Comparison of ENCODE assay signal across 20 cellular contexts in the genomic region with DNA sequence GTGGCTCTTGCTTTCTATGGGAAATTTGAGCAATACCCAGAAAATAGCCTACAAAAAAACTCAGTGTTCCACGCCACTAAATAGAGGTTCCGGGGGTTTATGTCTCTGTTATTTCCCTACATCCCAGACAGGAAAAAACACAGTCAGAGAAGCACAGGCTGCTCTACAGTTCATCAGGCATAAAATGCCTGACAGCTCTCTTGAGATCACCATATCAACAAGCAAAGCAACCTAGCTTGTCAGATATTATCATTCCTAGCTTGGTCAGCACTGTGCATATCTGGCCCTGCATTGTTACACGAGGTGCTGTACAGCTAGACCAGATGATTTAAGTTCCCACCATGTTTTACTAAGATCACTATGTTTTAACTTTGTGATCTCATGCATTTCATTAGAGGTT.
DNase-seq lines count a peak whose midpoint lies in the region; FAIRE-seq and TF ChIP-seq lines count a peak whose summit lies in the region.
"Had no signal": no experiment of that assay in that cellular context is flagged by ENCODE, and none has a peak within 500 bp of the region (broad histone marks: within the 10 kb centered on the region; RNA-seq: fewer than 3 reads in every experiment).

No MANE protein-coding gene starts in this region.

- TF ChIP-seq EP300 in esophagus muscularis mucosa (IDR thresholded peaks at IDR 0.05) (no peak), stomach (IDR thresholded peaks at IDR 0.05) (no peak)

- no peak overlapping the region for H3K9ac ChIP-seq in Loucy (ENCODE audit: low read depth, low read length, poor library complexity, severe bottlenecking)
- H3K9ac ChIP-seq: GM23248 had no signal

- H3K36me3 ChIP-seq in Loucy (ENCODE audit: insufficient read depth, low read length) (no peaks in the 10 kb centered on the region), H7 (replicated peaks; ENCODE audit: control insufficient read depth, insufficient read depth, low read length) (no peaks in the 10 kb centered on the region), esophagus muscularis mucosa (no peaks in the 10 kb centered on the region), stomach (no peaks in the 10 kb centered on the region)
- H3K36me3 ChIP-seq: BE2C had no signal

- peak; percentile 88 for FAIRE-seq in D721Med (lab: Jason Lieb, UNC)
- FAIRE-seq: A204.1, G401.6, GM12891, GM18507 had no signal

- no peaks in the 10 kb centered on the region for H3K9me2 ChIP-seq in Loucy (replicated peaks; ENCODE audit: low read depth, low read length)

- peaks cover 29% of the 10 kb centered on the region; the same call in 1 of the 2 replicates for H3K9me3 ChIP-seq in Loucy (ENCODE audit: insufficient read depth, low read depth, low read length)
- H3K9me3 ChIP-seq in esophagus muscularis mucosa, result peaks cover 0 to 24% (median 17%) of the 10 kb centered on the region in 4 donors
- peaks cover 7 to 40% (median 24%) of the 10 kb centered on the region in 4 donors for H3K9me3 ChIP-seq in stomach
- H3K9me3 ChIP-seq: BE2C had no signal

- no peak for DNase-seq in D721Med (ENCODE audit: insufficient read length, low spot score)
- DNase-seq in dermis microvascular lymphatic vessel endothelial cell (ENCODE audit: low read depth in 2 of 2), result peak; percentile 65 to 95
- peak; percentile 38 for DNase-seq in left kidney (ENCODE audit: low read depth, low spot score)
- DNase-seq in H7, result no peak
- no peak for DNase-seq in esophagus muscularis mucosa (ENCODE audit: extremely low spot score)
- DNase-seq in stomach, result no peak
- no peak for DNase-seq in 8988T
- DNase-seq: ACHN; BE2C; C1 segment of cervical spinal cord; CD4-positive, CD25-positive, alpha-beta regulatory T cell; CD8-positive, alpha-beta memory T cell; COR-L47; GM23248; HCEC 1CT had no signal

- H3K27ac ChIP-seq in esophagus muscularis mucosa (replicated peaks in 1 of 4) (no peak overlapping the region), stomach (no peak overlapping the region)
- H3K27ac ChIP-seq: GM23248 had no signal

- TF ChIP-seq CTCF in D721Med (IDR thresholded peaks at IDR 0.05; ENCODE audit: insufficient read depth, missing control alignments) (no peak), Loucy (conservative IDR thresholded peaks at IDR 0.05; ENCODE audit: low read length) (no peak), esophagus muscularis mucosa (IDR thresholded peaks at IDR 0.05) (no peak), stomach (IDR thresholded peaks at IDR 0.05) (no peak)

- H3K27me3 ChIP-seq in Loucy (ENCODE audit: insufficient read depth, low read length, poor library complexity, severe bottlenecking), result no peaks in the 10 kb centered on the region
- no peaks in the 10 kb centered on the region for H3K27me3 ChIP-seq in H7 (ENCODE audit: control insufficient read depth, insufficient read depth, low read length)
- no peaks in the 10 kb centered on the region for H3K27me3 ChIP-seq in esophagus muscularis mucosa
- no peaks in the 10 kb centered on the region for H3K27me3 ChIP-seq in stomach
- H3K27me3 ChIP-seq: BE2C had no signal

- no peak overlapping the region for H3K4me2 ChIP-seq in Loucy (ENCODE audit: low read depth, low read length, poor library complexity, severe bottlenecking)

- 74% methylated on average over 3 of the region's 3 CpGs for WGBS in esophagus muscularis mucosa
- WGBS in stomach, 5 donors, result 66 to 85% (median 76%) methylated on average over 3 of the region's 3 CpGs

- H3K79me2 ChIP-seq in Loucy (ENCODE audit: insufficient read depth, low read length), result no peaks in the 10 kb centered on the region

- 0 out of 2 replicates have a peak overlapping the region, but pooled peaks have one; percentile 13 for H2AFZ ChIP-seq in Loucy (ENCODE audit: low read length)
- H2AFZ ChIP-seq: GM23248 had no signal

- H3K4me3 ChIP-seq in Loucy (ENCODE audit: low read length, poor library complexity, severe bottlenecking) (no peak overlapping the region), H7 (ENCODE audit: insufficient read depth, low read depth, low read length) (no peak overlapping the region), esophagus muscularis mucosa (no peak overlapping the region), stomach (no peak overlapping the region)
- H3K4me3 ChIP-seq: GM23248 had no signal

- no peaks in the 10 kb centered on the region for H3F3A ChIP-seq in Loucy (ENCODE audit: low read depth)

- no peak for TF ChIP-seq POLR2A in esophagus muscularis mucosa (IDR thresholded peaks at IDR 0.05; ENCODE audit: low read depth)
- no peak for TF ChIP-seq POLR2A in stomach (IDR thresholded peaks at IDR 0.05)

- no peaks in the 10 kb centered on the region for H4K20me1 ChIP-seq in Loucy (ENCODE audit: insufficient read depth, low read length, poor library complexity, severe bottlenecking)

- intact Hi-C loops in esophagus muscularis mucosa (cut with DNase I), result no loop called here
- intact Hi-C loops in stomach (cut with DNase I; ENCODE audit: low total_unique reads), result no loop called here

- peaks cover 40% of the 10 kb centered on the region for H3K4me1 ChIP-seq in Loucy (ENCODE audit: insufficient read depth, low read length, poor library complexity, severe bottlenecking)
- no peaks in the 10 kb centered on the region for H3K4me1 ChIP-seq in esophagus muscularis mucosa
- H3K4me1 ChIP-seq in stomach, result no peaks in the 10 kb centered on the region
- H3K4me1 ChIP-seq: BE2C had no signal

Comparison
In these comparisons a context has a peak if more than half of its experiments do, and no peak if none do; other contexts are left out.
1. DNase-seq: peak in dermis microvascular lymphatic vessel endothelial cell (2 of 2) and left kidney (single experiment); none in D721Med (single experiment), H7 (single experiment), esophagus muscularis mucosa (single experiment), stomach (single experiment) and 8988T (single experiment).